In genomic region chr18:34867520-34867919, GRCh38 we compare ENCODE assay signal across 8 cellular contexts.
DNase-seq lines count a peak whose midpoint lies in the region; ATAC-seq, FAIRE-seq and TF ChIP-seq lines count a peak whose summit lies in the region.

No MANE protein-coding gene starts in this region.

- no peaks in the 10 kb centered on the region for H3F3A ChIP-seq in DOHH2 (ENCODE audit: control insufficient read depth, insufficient read depth)

- H3K4me1 ChIP-seq in DOHH2 (ENCODE audit: control insufficient read depth, low read length) (0 out of 2 replicates have a peak, but pooled peaks cover 4% of the 10 kb centered on the region), ascending aorta (peaks cover 7 to 18% of the 10 kb centered on the region in 2 donors), kidney (ENCODE audit: control insufficient read depth in 1 of 2, insufficient read depth in 1 of 2, low read depth in 1 of 2, low read length in 2 of 2) (no peaks in the 10 kb centered on the region)

- DNase-seq in NAMALWA (ENCODE audit: low spot score) (peak; percentile 59), ascending aorta (ENCODE audit: low spot score in 2 of 2) (peak in 1 of 2 donors; percentile 74), left kidney (ENCODE audit: low read depth, low spot score) (peak; percentile 40), head of caudate nucleus (no peak), CD1c-positive myeloid dendritic cell (ENCODE audit: extremely low spot score) (no peak), kidney (no peak)

- H3K79me2 ChIP-seq in DOHH2 (ENCODE audit: control insufficient read depth, low read length): no peaks in the 10 kb centered on the region

- no peaks in the 10 kb centered on the region for H3K9me2 ChIP-seq in DOHH2 (replicated peaks; ENCODE audit: control insufficient read depth, low read length)

- no peak overlapping the region for H3K9ac ChIP-seq in kidney (ENCODE audit: low read length in 2 of 2)

- no peak for FAIRE-seq in kidney (lab: Jason Lieb, UNC)

- H3K36me3 ChIP-seq in DOHH2 (ENCODE audit: control insufficient read depth, low read length): no peaks in the 10 kb centered on the region
- H3K36me3 ChIP-seq in ascending aorta: peaks cover 0 to 6% of the 10 kb centered on the region in 2 donors
- no peaks in the 10 kb centered on the region for H3K36me3 ChIP-seq in kidney (ENCODE audit: control insufficient read depth in 1 of 2, insufficient read depth in 2 of 2, low read length in 2 of 2)

- no peaks in the 10 kb centered on the region for H3K27me3 ChIP-seq in DOHH2 (ENCODE audit: control insufficient read depth, low read length)
- H3K27me3 ChIP-seq in ascending aorta: no peaks in the 10 kb centered on the region

- H3K27ac ChIP-seq in DOHH2 (ENCODE audit: low read depth, low read length) (no peak overlapping the region), ascending aorta (peak overlapping the region; percentile 61 to 79), kidney (ENCODE audit: low read depth in 2 of 2, low read length in 2 of 2) (no peak overlapping the region)

- peak; percentile 59 for TF ChIP-seq CTCF in DOHH2 (IDR thresholded peaks at IDR 0.05; ENCODE audit: low read depth, low read length, poor library complexity, severe bottlenecking)
- TF ChIP-seq CTCF in ascending aorta (IDR thresholded peaks at IDR 0.05): peak in 2 of 3 experiments; percentile 14 to 30
- TF ChIP-seq CTCF in kidney (IDR thresholded peaks at IDR 0.05; ENCODE audit: borderline replicate concordance, extremely low read depth, insufficient read depth): no peak

- no peaks in the 10 kb centered on the region for H3K9me3 ChIP-seq in DOHH2 (ENCODE audit: control insufficient read depth, insufficient read depth, low read length)
- no peaks in the 10 kb centered on the region for H3K9me3 ChIP-seq in ascending aorta
- H3K9me3 ChIP-seq in kidney (ENCODE audit: control insufficient read depth in 1 of 2, low read length in 2 of 2): no peaks in the 10 kb centered on the region

- H4K20me1 ChIP-seq in DOHH2 (ENCODE audit: control insufficient read depth, insufficient read depth, low read depth, low read length): no peaks in the 10 kb centered on the region

- no peak overlapping the region for H3K4me2 ChIP-seq in DOHH2 (ENCODE audit: low read length)

- intact Hi-C loops in ascending aorta (cut with DNase I): loop anchor here (1.0 to 5.0 kb wide), 3 partner anchors 34 to 277 kb away; no protein-coding TSS in a partner anchor
- intact Hi-C loops in head of caudate nucleus (cut with DNase I): no loop called here
- intact Hi-C loops in kidney (cut with DNase I): no loop called here

- no peak for ATAC-seq in HG03039 (IDR thresholded peaks at IDR 0.05; ENCODE audit: unreplicated experiment)

- H3K4me3 ChIP-seq in DOHH2 (ENCODE audit: low read length): no peak overlapping the region
- H3K4me3 ChIP-seq in ascending aorta: peak overlapping the region in 1 of 2 donors; percentile 15
- H3K4me3 ChIP-seq in kidney (ENCODE audit: low read length in 2 of 2): no peak overlapping the region

Comparison
In these comparisons a context has a peak if more than half of its experiments do, and no peak if none do; other contexts are left out.
1. H3K27ac ChIP-seq: peak in ascending aorta (2 of 2); none in DOHH2 (single experiment) and kidney (0 of 2).
2. DNase-seq: peak in NAMALWA (single experiment) and left kidney (single experiment); none in head of caudate nucleus (0 of 42), CD1c-positive myeloid dendritic cell (single experiment) and kidney (single experiment).